ENCODE assay signal across 29 cellular contexts in the genomic region with DNA sequence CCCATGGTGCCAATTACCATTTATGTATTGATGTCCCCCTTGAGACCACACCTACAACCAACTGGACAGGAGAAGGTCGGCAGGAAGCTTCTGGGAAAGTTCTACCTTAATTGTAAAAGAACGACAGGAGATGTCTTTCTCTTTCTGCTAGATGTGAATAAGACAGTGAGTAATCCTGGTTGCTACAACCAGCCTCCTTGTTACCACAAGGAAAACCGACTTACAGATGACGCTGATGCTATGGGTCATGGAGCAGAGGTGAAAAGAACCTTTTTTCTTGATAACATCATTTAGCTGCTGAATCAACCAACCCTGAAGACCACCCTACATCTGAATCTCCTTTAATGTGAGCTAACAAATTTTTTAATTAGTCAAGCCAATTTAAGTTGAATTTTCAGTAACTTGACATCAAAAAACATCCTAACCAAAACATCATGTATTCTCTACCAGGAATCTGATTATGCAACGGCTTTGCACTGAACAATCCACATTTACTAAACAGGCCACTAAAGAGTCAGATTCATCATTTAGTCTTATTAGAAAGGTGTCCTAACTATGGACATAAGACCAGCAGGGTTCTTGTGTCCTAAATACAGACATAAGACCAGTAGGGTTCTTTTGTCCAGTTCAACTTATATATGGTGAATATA. TPM values are rescaled to one million over a fixed set of nuclear protein-coding genes. Genes with fewer than 3 reads are reported as not detected.
A peak's percentile ranks its signal among the peaks of the same experiment; 100 is the strongest.
DNase-seq lines count a peak whose midpoint lies in the region; ATAC-seq and TF ChIP-seq lines count a peak whose summit lies in the region.
"Had no signal": no experiment of that assay in that cellular context is flagged by ENCODE, and none has a peak within 500 bp of the region (broad histone marks: within the 10 kb centered on the region; RNA-seq: fewer than 3 reads in every experiment).

No MANE protein-coding gene starts in this region.

- H3K79me2 ChIP-seq in mammary epithelial cell (ENCODE audit: insufficient read depth, low read length), result no peaks in the 10 kb centered on the region
- H3K79me2 ChIP-seq: parathyroid adenoma had no signal

- DNase-seq in AG08395 (ENCODE audit: low spot score) (peak; percentile 40), M059J (ENCODE audit: low read depth) (peak; percentile 80), mammary epithelial cell (peak; percentile 51), iris pigment epithelial cell (ENCODE audit: low read depth) (peak; percentile 51), NCI-H1092 (lab: John Stamatoyannopoulos, UW) (no peak), mucosa of gallbladder (ENCODE audit: low spot score) (no peak)
- DNase-seq: 8988T; activated B cell treated with CpG ODN at 0.5 μM for 24 hours; activated CD4-positive, alpha-beta memory T cell treated with anti-CD3 and anti-CD28 coated beads, Interleukin-2, amount 10 ng/mL, durations not matched to agents 7 days and 5 days; activated naive CD4-positive, alpha-beta T cell treated with anti-CD3 and anti-CD28 coated beads, Interleukin-2, amount 10 ng/mL, durations not matched to agents 7 days and 5 days; activated T-cell treated with anti-CD3 and anti-CD28 coated beads, Interleukin-2, amount 50 U/mL, for 24 hours; dermis blood vessel endothelial cell; erythroblast; HCEC 1CT; heart right ventricle; immature natural killer cell; NCI-H1694 treated with DMSO at 0.1 percent for 48 hours; NCI-H82; PC-9; sigmoid colon; SK-N-SH; stimulated activated naive CD4-positive, alpha-beta T cell had no signal

- dilution Hi-C loops in mammary epithelial cell (cut with HindIII; ENCODE audit: low sequenced_read_pairs), result no loop called here

- intact Hi-C loops in mammary epithelial cell (cut with micrococcal nuclease), result no loop called here

- no peaks in the 10 kb centered on the region for H3K36me3 ChIP-seq in mammary epithelial cell (ENCODE audit: insufficient read depth, low read length)
- H3K36me3 ChIP-seq: BLaER1 treated with 17β-estradiol and CSF1 and Interleukin-3, amounts not matched to agents 10 nM and 100 nM; cardiac muscle cell; heart right ventricle; sigmoid colon; tibial nerve had no signal

- BruUV-seq in mammary epithelial cell (replicated peaks; lab: Mats Ljungman, UMichigan), result no TSS peak

- H3K9me3 ChIP-seq in mammary epithelial cell (replicated peaks; ENCODE audit: insufficient read depth, low read length), result no peaks in the 10 kb centered on the region
- H3K9me3 ChIP-seq: BLaER1 treated with 17β-estradiol and CSF1 and Interleukin-3, amounts not matched to agents 10 nM and 100 nM; heart right ventricle; sigmoid colon; SK-N-SH; tibial nerve had no signal

- H3K4me3 ChIP-seq in mammary epithelial cell (replicated peaks in 1 of 3; ENCODE audit: insufficient read depth in 1 of 3, low read depth in 2 of 3, low read length in 3 of 3), result no peak overlapping the region
- H3K4me3 ChIP-seq: BLaER1 treated with 17β-estradiol and CSF1 and Interleukin-3, amounts not matched to agents 10 nM and 100 nM; cardiac muscle cell; GM12878; heart right ventricle; PC-9; sigmoid colon; tibial nerve had no signal

- H2AFZ ChIP-seq in mammary epithelial cell (ENCODE audit: low read depth, low read length), result no peak overlapping the region
- H2AFZ ChIP-seq: parathyroid adenoma, PC-9 had no signal

- 85% methylated on average over 5 of the region's 5 CpGs for WGBS in mammary epithelial cell (ENCODE audit: low coverage, missing lambda C conversion rate)

- H4K20me1 ChIP-seq in mammary epithelial cell (ENCODE audit: insufficient read depth, low read length), result no peaks in the 10 kb centered on the region
- H4K20me1 ChIP-seq: BLaER1 treated with 17β-estradiol and CSF1 and Interleukin-3, amounts not matched to agents 10 nM and 100 nM had no signal

- no peak for TF ChIP-seq CTCF in mammary epithelial cell (conservative IDR thresholded peaks at IDR 0.05 in 1 of 2, IDR thresholded peaks at IDR 0.05 in 1 of 2; ENCODE audit: extremely low read depth in 1 of 2, insufficient read depth in 1 of 2, low read depth in 1 of 2, low read length in 2 of 2)

- no peaks in the 10 kb centered on the region for H3K27me3 ChIP-seq in mammary epithelial cell (ENCODE audit: insufficient read depth, low read length)
- H3K27me3 ChIP-seq: BLaER1 treated with 17β-estradiol and CSF1 and Interleukin-3, amounts not matched to agents 10 nM and 100 nM; cardiac muscle cell; heart right ventricle; sigmoid colon; tibial nerve had no signal

- ATAC-seq in HG02885 (IDR thresholded peaks at IDR 0.05; ENCODE audit: poor library complexity, unreplicated experiment), result no peak
- ATAC-seq in HG03432 (IDR thresholded peaks at IDR 0.05; ENCODE audit: unreplicated experiment), result no peak
- ATAC-seq: GM12878, heart right ventricle had no signal

- peaks cover 27% of the 10 kb centered on the region for H3K4me1 ChIP-seq in mammary epithelial cell (ENCODE audit: insufficient read depth, low read length)
- H3K4me1 ChIP-seq: parathyroid adenoma had no signal

- in situ Hi-C loops in mammary epithelial cell (cut with MboI; ENCODE audit: low sequenced_read_pairs in 2 of 2), result no loop called here

- H3K9ac ChIP-seq in mammary epithelial cell (ENCODE audit: insufficient read depth, low read length), result no peak overlapping the region
- H3K9ac ChIP-seq: BLaER1 treated with 17β-estradiol and CSF1 and Interleukin-3, amounts not matched to agents 10 nM and 100 nM; parathyroid adenoma; SK-N-SH had no signal

- CTCF ChIA-PET in mammary epithelial cell (lab: Charles Lee; ENCODE audit: low non-redundant PET), result no interaction called here

- no peak overlapping the region for H3K27ac ChIP-seq in mammary epithelial cell (ENCODE audit: insufficient read depth, low read depth, low read length)
- H3K27ac ChIP-seq: BLaER1 treated with 17β-estradiol and CSF1 and Interleukin-3, amounts not matched to agents 10 nM and 100 nM; cardiac muscle cell; heart right ventricle; parathyroid adenoma; PC-9; tibial nerve had no signal

- H3K4me2 ChIP-seq in mammary epithelial cell (ENCODE audit: insufficient read depth, low read depth, low read length), result no peak overlapping the region
- H3K4me2 ChIP-seq: BLaER1 treated with 17β-estradiol and CSF1 and Interleukin-3, amounts not matched to agents 10 nM and 100 nM; PC-9; SK-N-SH had no signal

RNA-seq across cellular contexts. Expression of gene RGS2, which starts 23.0 kb away (rescaled TPM):
- total RNA-seq in M059J (2014; rRNA removed; shearing (Covaris generic)), result 17.9 and 27.8 TPM in 2 replicates
- 10 to 100 TPM; 20.0 to 28.5 TPM for total RNA-seq in mammary epithelial cell
- polyA plus RNA-seq in mammary epithelial cell, result 7.0 TPM
- 17.8 TPM for polyA minus RNA-seq in mammary epithelial cell
- 59.7 TPM for total RNA-seq in mucosa of gallbladder

Comparison
In these comparisons a context has a peak if more than half of its experiments do, and no peak if none do; other contexts are left out.
1. DNase-seq: peak in AG08395 (single experiment), M059J (single experiment), mammary epithelial cell (single experiment) and iris pigment epithelial cell (single experiment); none in NCI-H1092 (single experiment) and mucosa of gallbladder (single experiment).